8 cellular contexts compared by ENCODE assay signal in the genomic region with DNA sequence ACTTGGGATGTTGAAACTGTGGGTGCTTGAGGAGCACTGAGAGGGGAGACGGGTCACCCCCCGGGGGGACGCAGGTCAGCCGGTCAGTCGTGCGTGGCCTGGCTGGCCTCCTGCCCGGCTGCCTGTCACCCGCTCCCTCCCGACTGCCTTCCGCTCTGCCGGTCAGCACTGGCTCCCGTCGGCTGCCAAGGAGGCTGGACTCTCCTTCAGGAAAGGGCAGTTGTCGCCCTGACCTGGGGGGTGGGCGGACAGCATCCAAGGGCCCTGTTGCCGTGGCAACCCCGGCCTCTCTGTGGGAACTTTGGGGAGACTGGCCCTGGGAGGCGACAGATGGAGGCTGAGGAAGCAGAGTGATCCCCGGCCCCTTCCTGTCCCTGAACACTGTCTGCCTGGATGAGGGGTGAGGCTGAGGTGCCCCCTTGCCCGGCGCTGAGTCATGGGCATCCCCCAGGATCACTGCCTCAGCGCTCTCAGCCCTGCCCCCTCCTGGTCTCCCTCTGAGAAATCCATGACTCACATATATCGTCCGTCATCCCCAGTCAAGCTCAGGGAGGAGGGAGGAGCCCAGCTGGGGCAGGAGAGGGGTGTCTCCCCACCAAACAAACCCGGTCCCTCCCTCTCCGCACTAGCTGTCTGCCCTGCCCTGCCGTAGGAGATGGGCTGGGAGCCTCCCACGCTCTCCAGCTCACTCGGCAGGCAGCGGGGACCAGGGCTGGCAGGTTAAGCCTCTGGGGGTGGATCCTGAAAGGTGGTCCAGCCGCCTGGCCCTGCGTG. TPM values are rescaled to one million over a fixed set of nuclear protein-coding genes. Genes with fewer than 3 reads are reported as not detected.
DNase-seq lines count a peak whose midpoint lies in the region; ATAC-seq and TF ChIP-seq lines count a peak whose summit lies in the region.

Gene ADGRG1 (plus strand): TSS at position 623 of the 774 bp plus-strand sequence. CDS start 21,658 bp downstream, outside the sequence.

- intact Hi-C loops in ascending aorta (cut with DNase I): loop anchor here (5.0 kb wide), 1 partner anchor 421 kb away; no protein-coding TSS in a partner anchor
- intact Hi-C loops in left ventricle myocardium superior (cut with micrococcal nuclease): no loop called here

- ATAC-seq in left ventricle myocardium superior: peak; percentile 75
- no peak for ATAC-seq in GM18867 (IDR thresholded peaks at IDR 0.05; ENCODE audit: unreplicated experiment)
- ATAC-seq in GM18861 (IDR thresholded peaks at IDR 0.05; ENCODE audit: unreplicated experiment): no peak

- peaks cover 10% of the 10 kb centered on the region for H3K4me1 Mint-ChIP-seq in progenitor cell of endocrine pancreas (ENCODE audit: low read depth)

- H3K27ac Mint-ChIP-seq in progenitor cell of endocrine pancreas: peak within 1 kb of the TSS; percentile 68

- H3K27me3 Mint-ChIP-seq in progenitor cell of endocrine pancreas: peaks cover 37% of the 10 kb centered on the region

- no peak within 1 kb of the TSS for H3K4me3 Mint-ChIP-seq in progenitor cell of endocrine pancreas (ENCODE audit: low read depth)

- H3K36me3 Mint-ChIP-seq in progenitor cell of endocrine pancreas (ENCODE audit: insufficient read depth): no peaks in the 10 kb centered on the region

- peak within 1 kb of the TSS; percentile 4 to 12 for H3K27ac ChIP-seq in ascending aorta

- DNase-seq in NCI-H82 (lab: John Stamatoyannopoulos, UW) (peak; percentile 53), NCI-H82 treated with DMSO at 0.1 percent for 48 hours (lab: John Stamatoyannopoulos, UW; ENCODE audit: unreplicated experiment) (no peak), SHP77 (lab: John Stamatoyannopoulos, UW) (peak; percentile 26 to 64), ascending aorta (ENCODE audit: low spot score in 2 of 2) (peak; percentile 43 to 85), left ventricle myocardium superior (peak; percentile 71), progenitor cell of endocrine pancreas (ENCODE audit: low spot score, unreplicated experiment) (no peak)

- peaks cover 0 to 5% of the 10 kb centered on the region in 2 donors for H3K4me1 ChIP-seq in ascending aorta

- no peaks in the 10 kb centered on the region for H3K27me3 ChIP-seq in ascending aorta

- no peaks in the 10 kb centered on the region for H3K9me3 ChIP-seq in ascending aorta

- no peaks in the 10 kb centered on the region for H3K36me3 ChIP-seq in ascending aorta

- no peaks in the 10 kb centered on the region for H3K9me3 Mint-ChIP-seq in progenitor cell of endocrine pancreas (ENCODE audit: low read depth)

- TF ChIP-seq CTCF in ascending aorta (IDR thresholded peaks at IDR 0.05) (no peak), progenitor cell of endocrine pancreas (IDR thresholded peaks at IDR 0.05; ENCODE audit: unreplicated experiment) (no peak)

- peak within 1 kb of the TSS; percentile 28 to 32 for H3K4me3 ChIP-seq in ascending aorta

RNA-seq across cellular contexts. Expression of gene ADGRG1, which starts in this region (rescaled TPM):
- total RNA-seq in ascending aorta: 343 TPM
- 18.6 TPM for total RNA-seq in left ventricle myocardium superior
- 19.7 and 26.2 TPM in 2 replicates for total RNA-seq in progenitor cell of endocrine pancreas

Comparison
In these comparisons a context has a peak if more than half of its experiments do, and no peak if none do; other contexts are left out.
1. RNA of gene ADGRG1 (total RNA-seq): 343 TPM in ascending aorta (single experiment); 19.7 to 26.2 TPM in progenitor cell of endocrine pancreas and 18.6 TPM in left ventricle myocardium superior (single experiment); every median in the first group is over 10 times any median in the second.
2. DNase-seq: peak in NCI-H82 (single experiment), SHP77 (2 of 2), ascending aorta (2 of 2) and left ventricle myocardium superior (single experiment); none in NCI-H82 treated with DMSO at 0.1 percent for 48 hours (single experiment) and progenitor cell of endocrine pancreas (single experiment).